22 cellular contexts compared by ENCODE assay signal in the genomic region with DNA sequence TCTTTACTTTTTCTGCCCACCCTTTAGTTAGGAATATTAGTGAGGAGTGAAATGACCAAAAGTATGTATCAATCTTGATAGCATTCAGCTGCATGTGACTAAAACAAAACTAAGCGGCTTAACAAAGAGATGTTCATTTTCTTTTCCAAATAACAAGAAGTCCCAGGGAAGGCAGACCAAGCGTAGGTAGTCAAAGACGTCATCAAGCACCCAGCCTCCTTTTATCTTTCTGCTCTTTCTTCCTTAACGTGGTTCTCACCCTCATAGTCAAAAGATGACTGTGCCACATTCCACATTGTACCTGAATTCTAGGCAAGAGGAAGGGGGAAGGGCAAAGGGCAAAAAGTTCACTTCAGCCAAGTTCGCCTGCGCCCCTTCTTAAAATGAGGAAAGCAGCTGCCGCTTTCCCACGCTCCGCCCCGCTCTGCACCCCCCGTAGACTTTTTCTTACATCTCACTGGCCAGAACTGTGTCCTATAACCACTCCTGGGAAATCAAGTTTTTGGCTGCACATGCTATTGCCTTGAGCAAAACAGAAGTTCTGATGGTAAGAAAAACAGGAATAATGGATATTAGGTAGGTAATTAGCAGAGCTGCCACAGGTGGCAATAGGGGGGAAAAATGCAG. TPM values are rescaled to one million over a fixed set of nuclear protein-coding genes. Genes with fewer than 3 reads are reported as not detected.
"Had no signal": no experiment of that assay in that cellular context is flagged by ENCODE, and none has a peak within 500 bp of the region (broad histone marks: within the 10 kb centered on the region; RNA-seq: fewer than 3 reads in every experiment).

No MANE protein-coding gene starts in this region.

- H3K9me3 Mint-ChIP-seq: activated naive CD4-positive, alpha-beta T cell treated with anti-CD3 and anti-CD28 coated beads, Interleukin-2, amount 50 U/mL, for 24 hours; central memory CD8-positive, alpha-beta T cell; naive thymus-derived CD4-positive, alpha-beta T cell; neural crest cell had no signal

- H3K27me3 ChIP-seq: left lung, upper lobe of right lung had no signal

- H3K9me3 ChIP-seq: left lung, sigmoid colon, upper lobe of right lung had no signal

- DNase-seq: activated CD4-positive, alpha-beta T cell treated with anti-CD3 and anti-CD28 coated beads for 1 hour; activated CD8-positive, alpha-beta memory T cell treated with anti-CD3 and anti-CD28 coated beads, Interleukin-2, amount 50 U/mL, for 48 hours; activated gamma-delta T cell; activated T-cell treated with anti-CD3 and anti-CD28 coated beads, Interleukin-2, amount 50 U/mL, for 48 hours; aorta; effector memory CD4-positive, alpha-beta T cell; foreskin melanocyte; left lung; naive thymus-derived CD4-positive, alpha-beta T cell; occipital lobe; retina; sigmoid colon; stimulated activated CD4-positive, alpha-beta T cell treated with anti-CD3 and anti-CD28 coated beads, Interleukin-4, amount 100 ng/mL, for 1 hour; stimulated activated naive CD8-positive, alpha-beta T cell treated with anti-CD3 and anti-CD28 coated beads, Interleukin-15, Interleukin-2, amounts not matched to agents 100 U/mL and 50 U/mL, for 24 hours; upper lobe of right lung had no signal

- H3K4me3 Mint-ChIP-seq: activated naive CD4-positive, alpha-beta T cell treated with anti-CD3 and anti-CD28 coated beads, Interleukin-2, amount 50 U/mL, for 24 hours; central memory CD8-positive, alpha-beta T cell; naive thymus-derived CD4-positive, alpha-beta T cell; neural crest cell had no signal

- H3K4me3 ChIP-seq: left lung, lung, sigmoid colon, upper lobe of right lung had no signal

- H3K4me1 Mint-ChIP-seq: central memory CD8-positive, alpha-beta T cell had no signal

- H3K36me3 ChIP-seq: left lung, sigmoid colon, upper lobe of right lung had no signal

- H3K27ac ChIP-seq: left lung, sigmoid colon, upper lobe of right lung had no signal

- H3K36me3 Mint-ChIP-seq: activated naive CD4-positive, alpha-beta T cell treated with anti-CD3 and anti-CD28 coated beads, Interleukin-2, amount 50 U/mL, for 24 hours; naive thymus-derived CD4-positive, alpha-beta T cell had no signal

- H3K27ac Mint-ChIP-seq: activated naive CD4-positive, alpha-beta T cell treated with anti-CD3 and anti-CD28 coated beads, Interleukin-2, amount 50 U/mL, for 24 hours; naive thymus-derived CD4-positive, alpha-beta T cell had no signal

- H3K27me3 Mint-ChIP-seq: activated naive CD4-positive, alpha-beta T cell treated with anti-CD3 and anti-CD28 coated beads, Interleukin-2, amount 50 U/mL, for 24 hours had no signal

- ATAC-seq: left lung; naive thymus-derived CD4-positive, alpha-beta T cell; stimulated activated naive CD8-positive, alpha-beta T cell treated with anti-CD3 and anti-CD28 coated beads, Interleukin-15, Interleukin-2, amounts not matched to agents 100 U/mL and 50 U/mL, for 24 hours; upper lobe of right lung had no signal

- FAIRE-seq: colon, TTC549 had no signal

RNA-seq across cellular contexts. Expression of gene KCNE3, which starts 54.5 kb away (rescaled TPM):
- total RNA-seq: activated CD8-positive, alpha-beta memory T cell treated with anti-CD3 and anti-CD28 coated beads for 36 hours had no signal
- polyA plus RNA-seq: naive thymus-derived CD4-positive, alpha-beta T cell had no signal
